16 cellular contexts compared by ENCODE assay signal in the genomic region with DNA sequence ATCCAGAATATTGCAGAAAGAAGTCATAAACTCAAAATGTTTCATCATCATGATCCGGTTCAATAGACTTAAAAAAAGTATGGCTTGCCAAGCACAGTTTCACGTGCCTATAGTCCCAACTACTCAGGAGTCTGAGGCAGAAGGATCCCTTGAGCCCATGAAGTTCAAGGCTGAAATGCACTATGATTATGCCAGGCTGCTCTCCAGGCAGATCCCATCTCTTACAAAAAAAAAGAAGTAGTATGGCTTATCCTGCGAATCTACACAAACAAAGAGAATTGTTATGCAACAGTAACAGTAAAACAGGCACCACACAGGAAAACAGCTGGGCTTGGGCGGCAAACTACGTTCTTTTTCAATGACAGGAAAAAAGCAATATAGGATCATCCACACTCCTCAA.
DNase-seq lines count a peak whose midpoint lies in the region; ATAC-seq and TF ChIP-seq lines count a peak whose summit lies in the region.
"Had no signal": no experiment of that assay in that cellular context is flagged by ENCODE, and none has a peak within 500 bp of the region (broad histone marks: within the 10 kb centered on the region; RNA-seq: fewer than 3 reads in every experiment).

No MANE protein-coding gene starts in this region.

- H3K27ac ChIP-seq in adrenal gland: peak overlapping the region in 1 of 5 donors; percentile 23
- H3K27ac ChIP-seq in thymus (ENCODE audit: low read depth): peak overlapping the region; percentile 31

- H3K4me3 ChIP-seq in adrenal gland (no peak overlapping the region), thymus (ENCODE audit: low read length) (no peak overlapping the region)
- H3K4me3 ChIP-seq: upper lobe of left lung had no signal

- intact Hi-C loops in Right ventricle myocardium inferior (cut with DNase I) (no loop called here), cardiac septum (cut with DNase I) (no loop called here), adrenal gland (cut with DNase I) (no loop called here)

- H3K9me3 ChIP-seq in adrenal gland (replicated peaks in 1 of 3) (no peaks in the 10 kb centered on the region), thymus (ENCODE audit: control insufficient read depth) (no peaks in the 10 kb centered on the region)
- H3K9me3 ChIP-seq: upper lobe of left lung had no signal

- no peaks in the 10 kb centered on the region for H3K36me3 ChIP-seq in adrenal gland (replicated peaks in 1 of 2)
- H3K36me3 ChIP-seq in thymus (ENCODE audit: control insufficient read depth, insufficient read depth): no peaks in the 10 kb centered on the region
- H3K36me3 ChIP-seq: upper lobe of left lung had no signal

- H3K27me3 ChIP-seq in adrenal gland (no peaks in the 10 kb centered on the region), thymus (ENCODE audit: control insufficient read depth, insufficient read depth) (no peaks in the 10 kb centered on the region)
- H3K27me3 ChIP-seq: upper lobe of left lung had no signal

- 39 to 58% (median 43%) methylated on average over 5 of the region's 5 CpGs for WGBS in adrenal gland, 4 donors
- 87% methylated on average over 5 of the region's 5 CpGs for WGBS in thymus

- peak; percentile 60 for ATAC-seq in Right ventricle myocardium inferior
- no peak for ATAC-seq in HG02678 (IDR thresholded peaks at IDR 0.05; ENCODE audit: unreplicated experiment)

- TF ChIP-seq CTCF in adrenal gland (IDR thresholded peaks at IDR 0.05): no peak

- TF ChIP-seq POLR2A in adrenal gland (IDR thresholded peaks at IDR 0.05): no peak

- DNase-seq in Right ventricle myocardium inferior (ENCODE audit: missing footprints) (no peak), cardiac septum (ENCODE audit: low spot score) (no peak), adrenal gland (peak in 4 of 7 donors; percentile 16 to 35 (median 26)), iPS-NIHi7 (ENCODE audit: extremely low spot score) (peak; percentile 9), glomerular visceral epithelial cell (ENCODE audit: extremely low spot score) (no peak), NCI-H2081 (lab: John Stamatoyannopoulos, UW) (no peak)
- DNase-seq: activated naive CD4-positive, alpha-beta T cell treated with anti-CD3 and anti-CD28 coated beads, Interleukin-2, amount 50 U/mL, for 16 hours; cerebellar nuclear complex; DMS 273 treated with DMSO at 0.1 percent for 48 hours; foreskin melanocyte; kidney; NCI-H1105; NCI-H526 treated with DMSO at 0.1 percent for 48 hours; upper lobe of left lung had no signal

- H3K4me1 ChIP-seq in adrenal gland (replicated peaks in 1 of 2) (peaks cover 0 to 21% of the 10 kb centered on the region in 2 donors), thymus (ENCODE audit: control insufficient read depth, insufficient read depth, low read length) (no peaks in the 10 kb centered on the region)

Comparison
In these comparisons a context has a peak if more than half of its experiments do, and no peak if none do; other contexts are left out.
1. DNase-seq: peak in adrenal gland (4 of 7) and iPS-NIHi7 (single experiment); none in Right ventricle myocardium inferior (single experiment), cardiac septum (single experiment), glomerular visceral epithelial cell (single experiment) and NCI-H2081 (0 of 2).